1 cellular context compared by ENCODE assay signal in the genomic region with DNA sequence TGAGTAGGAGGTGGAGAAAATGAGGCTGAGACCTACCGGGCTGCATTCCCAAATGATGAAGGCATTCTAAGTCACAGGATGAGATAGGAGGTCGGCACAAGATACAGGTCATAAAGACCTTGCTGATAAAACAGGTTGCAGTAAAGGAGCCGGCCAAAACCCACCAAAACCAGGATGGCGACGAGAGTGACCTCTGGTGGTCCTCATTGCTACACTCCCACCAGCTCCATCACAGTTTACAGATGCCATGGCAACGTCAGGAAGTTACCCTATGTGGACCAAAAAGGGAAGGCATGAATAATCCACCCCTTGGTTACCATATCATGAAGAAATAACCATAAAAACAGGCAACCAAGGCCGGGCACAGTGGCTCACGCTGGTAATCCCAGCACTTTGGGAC.
TF ChIP-seq lines count a peak whose summit lies in the region.

No MANE protein-coding gene starts in this region.

TF ChIP-seq in neural cell, 6 proteins besides CTCF, POLR2A, EP300 and RAD21:
- TF ChIP-seq SMC3 (conservative IDR thresholded peaks at IDR 0.05; ENCODE audit: poor library complexity): peak; percentile 15
TF ChIP-seq in neural cell: peak in this region for 1; not testable (repeated sequence) for 5.
